1 cellular context compared by ENCODE assay signal in the genomic region with DNA sequence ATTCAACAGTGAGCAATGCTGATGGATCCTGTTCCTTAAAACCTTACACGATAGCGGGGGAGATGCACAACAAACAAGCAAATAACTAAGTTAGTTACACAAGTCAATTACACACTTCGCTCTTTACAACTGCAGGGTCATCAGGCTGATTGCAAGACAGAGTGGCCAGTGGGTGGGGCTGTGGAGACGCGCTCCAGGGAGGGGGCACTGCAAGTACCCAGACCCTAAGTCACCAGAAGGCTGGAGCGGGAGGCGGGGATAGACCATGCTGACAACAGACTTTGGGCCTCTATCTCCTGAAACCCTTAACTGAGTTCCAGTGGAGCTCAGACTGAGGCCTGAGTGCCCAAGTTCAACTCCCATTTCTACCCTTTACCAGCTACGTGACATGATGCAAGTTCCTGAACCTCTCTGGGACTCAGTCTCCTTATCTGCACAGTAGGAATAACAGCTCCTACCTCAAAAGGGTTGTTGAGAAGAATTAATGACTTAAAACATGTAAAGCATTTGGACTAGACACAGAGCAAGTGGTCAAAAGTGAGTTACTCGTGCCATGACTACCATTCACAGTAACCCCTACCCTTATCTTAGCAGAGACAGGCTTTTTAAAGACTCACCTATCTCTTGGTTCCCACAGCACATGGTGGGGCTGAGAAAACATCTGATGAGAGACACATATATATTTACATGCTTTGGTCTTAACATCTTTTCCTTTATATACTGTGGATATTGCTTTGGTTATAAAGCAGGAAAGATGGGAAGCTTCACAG.
A peak's percentile ranks its signal among the peaks of the same experiment; 100 is the strongest.
TF ChIP-seq lines count a peak whose summit lies in the region.

No MANE protein-coding gene starts in this region.

TF ChIP-seq in K562, 482 proteins besides CTCF, POLR2A, EP300 and RAD21 (continues in another document):
- TF ChIP-seq ZNF3 (CRISPR knock-in tag; IDR thresholded peaks at IDR 0.05), result no peak
- TF ChIP-seq HNRNPUL1 (IDR thresholded peaks at IDR 0.05; ENCODE audit: low read length), result no peak
- no peak for TF ChIP-seq DIDO1 (tag; IDR thresholded peaks at IDR 0.05; ENCODE audit: low read depth)
- no peak for TF ChIP-seq ZNF174 (CRISPR knock-in tag; IDR thresholded peaks at IDR 0.05)
- TF ChIP-seq CAMTA2 (CRISPR knock-in tag; conservative IDR thresholded peaks at IDR 0.05), result no peak
- no peak for TF ChIP-seq TSHZ1 (CRISPR knock-in tag; IDR thresholded peaks at IDR 0.05)
- TF ChIP-seq ZNF324 (CRISPR knock-in tag; IDR thresholded peaks at IDR 0.05), result no peak
- peak; percentile 34; the same call in 1 of the 2 replicates for TF ChIP-seq MXI1 (IDR thresholded peaks at IDR 0.05; ENCODE audit: low read depth, low read length)
- TF ChIP-seq, protein P1, sequence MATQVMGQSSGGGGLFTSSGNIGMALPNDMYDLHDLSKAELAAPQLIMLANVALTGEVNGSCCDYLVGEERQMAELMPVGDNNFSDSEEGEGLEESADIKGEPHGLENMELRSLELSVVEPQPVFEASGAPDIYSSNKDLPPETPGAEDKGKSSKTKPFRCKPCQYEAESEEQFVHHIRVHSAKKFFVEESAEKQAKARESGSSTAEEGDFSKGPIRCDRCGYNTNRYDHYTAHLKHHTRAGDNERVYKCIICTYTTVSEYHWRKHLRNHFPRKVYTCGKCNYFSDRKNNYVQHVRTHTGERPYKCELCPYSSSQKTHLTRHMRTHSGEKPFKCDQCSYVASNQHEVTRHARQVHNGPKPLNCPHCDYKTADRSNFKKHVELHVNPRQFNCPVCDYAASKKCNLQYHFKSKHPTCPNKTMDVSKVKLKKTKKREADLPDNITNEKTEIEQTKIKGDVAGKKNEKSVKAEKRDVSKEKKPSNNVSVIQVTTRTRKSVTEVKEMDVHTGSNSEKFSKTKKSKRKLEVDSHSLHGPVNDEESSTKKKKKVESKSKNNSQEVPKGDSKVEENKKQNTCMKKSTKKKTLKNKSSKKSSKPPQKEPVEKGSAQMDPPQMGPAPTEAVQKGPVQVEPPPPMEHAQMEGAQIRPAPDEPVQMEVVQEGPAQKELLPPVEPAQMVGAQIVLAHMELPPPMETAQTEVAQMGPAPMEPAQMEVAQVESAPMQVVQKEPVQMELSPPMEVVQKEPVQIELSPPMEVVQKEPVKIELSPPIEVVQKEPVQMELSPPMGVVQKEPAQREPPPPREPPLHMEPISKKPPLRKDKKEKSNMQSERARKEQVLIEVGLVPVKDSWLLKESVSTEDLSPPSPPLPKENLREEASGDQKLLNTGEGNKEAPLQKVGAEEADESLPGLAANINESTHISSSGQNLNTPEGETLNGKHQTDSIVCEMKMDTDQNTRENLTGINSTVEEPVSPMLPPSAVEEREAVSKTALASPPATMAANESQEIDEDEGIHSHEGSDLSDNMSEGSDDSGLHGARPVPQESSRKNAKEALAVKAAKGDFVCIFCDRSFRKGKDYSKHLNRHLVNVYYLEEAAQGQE (CRISPR knock-in tag; IDR thresholded peaks at IDR 0.05; ENCODE audit: low read depth), result no peak
- no peak for TF ChIP-seq FOXJ3 (CRISPR knock-in tag; IDR thresholded peaks at IDR 0.05)
- TF ChIP-seq MYNN (IDR thresholded peaks at IDR 0.05), result no peak
- TF ChIP-seq MYNN (CRISPR knock-in tag; IDR thresholded peaks at IDR 0.05), result no peak
- no peak for TF ChIP-seq RBM14 (IDR thresholded peaks at IDR 0.05; ENCODE audit: borderline replicate concordance, insufficient read depth, low read depth, low read length)
- TF ChIP-seq SMARCA5 (IDR thresholded peaks at IDR 0.05), result no peak
- TF ChIP-seq SLC30A9 (CRISPR knock-in tag; IDR thresholded peaks at IDR 0.05), result no peak
- TF ChIP-seq, protein P2, sequence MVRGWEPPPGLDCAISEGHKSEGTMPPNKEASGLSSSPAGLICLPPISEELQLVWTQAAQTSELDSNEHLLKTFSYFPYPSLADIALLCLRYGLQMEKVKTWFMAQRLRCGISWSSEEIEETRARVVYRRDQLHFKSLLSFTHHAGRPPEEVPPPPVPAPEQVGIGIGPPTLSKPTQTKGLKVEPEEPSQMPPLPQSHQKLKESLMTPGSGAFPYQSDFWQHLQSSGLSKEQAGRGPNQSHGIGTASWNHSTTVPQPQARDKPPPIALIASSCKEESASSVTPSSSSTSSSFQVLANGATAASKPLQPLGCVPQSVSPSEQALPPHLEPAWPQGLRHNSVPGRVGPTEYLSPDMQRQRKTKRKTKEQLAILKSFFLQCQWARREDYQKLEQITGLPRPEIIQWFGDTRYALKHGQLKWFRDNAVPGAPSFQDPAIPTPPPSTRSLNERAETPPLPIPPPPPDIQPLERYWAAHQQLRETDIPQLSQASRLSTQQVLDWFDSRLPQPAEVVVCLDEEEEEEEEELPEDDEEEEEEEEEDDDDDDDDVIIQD (CRISPR knock-in tag; IDR thresholded peaks at IDR 0.05), result no peak
- no peak for TF ChIP-seq NELFE (IDR thresholded peaks at IDR 0.05; ENCODE audit: insufficient read depth, insufficient read length)
- peak; percentile 84 for TF ChIP-seq SMARCA4 (IDR thresholded peaks at IDR 0.05)
- no peak for TF ChIP-seq JUNB (CRISPR knock-in tag; conservative IDR thresholded peaks at IDR 0.05)
- TF ChIP-seq, protein P3, sequence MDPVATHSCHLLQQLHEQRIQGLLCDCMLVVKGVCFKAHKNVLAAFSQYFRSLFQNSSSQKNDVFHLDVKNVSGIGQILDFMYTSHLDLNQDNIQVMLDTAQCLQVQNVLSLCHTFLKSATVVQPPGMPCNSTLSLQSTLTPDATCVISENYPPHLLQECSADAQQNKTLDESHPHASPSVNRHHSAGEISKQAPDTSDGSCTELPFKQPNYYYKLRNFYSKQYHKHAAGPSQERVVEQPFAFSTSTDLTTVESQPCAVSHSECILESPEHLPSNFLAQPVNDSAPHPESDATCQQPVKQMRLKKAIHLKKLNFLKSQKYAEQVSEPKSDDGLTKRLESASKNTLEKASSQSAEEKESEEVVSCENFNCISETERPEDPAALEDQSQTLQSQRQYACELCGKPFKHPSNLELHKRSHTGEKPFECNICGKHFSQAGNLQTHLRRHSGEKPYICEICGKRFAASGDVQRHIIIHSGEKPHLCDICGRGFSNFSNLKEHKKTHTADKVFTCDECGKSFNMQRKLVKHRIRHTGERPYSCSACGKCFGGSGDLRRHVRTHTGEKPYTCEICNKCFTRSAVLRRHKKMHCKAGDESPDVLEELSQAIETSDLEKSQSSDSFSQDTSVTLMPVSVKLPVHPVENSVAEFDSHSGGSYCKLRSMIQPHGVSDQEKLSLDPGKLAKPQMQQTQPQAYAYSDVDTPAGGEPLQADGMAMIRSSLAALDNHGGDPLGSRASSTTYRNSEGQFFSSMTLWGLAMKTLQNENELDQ (CRISPR knock-in tag; IDR thresholded peaks at IDR 0.05; ENCODE audit: borderline replicate concordance), result no peak
- no peak for TF ChIP-seq KLF13 (tag; IDR thresholded peaks at IDR 0.05; ENCODE audit: borderline replicate concordance, low read depth)
- TF ChIP-seq KDM5B (IDR thresholded peaks at IDR 0.05; ENCODE audit: insufficient replicate concordance, low read depth, low read length), result no peak
- TF ChIP-seq STAG1 (CRISPR knock-in tag; IDR thresholded peaks at IDR 0.05; ENCODE audit: borderline replicate concordance), result no peak
- no peak for TF ChIP-seq ZNF140 (CRISPR knock-in tag; IDR thresholded peaks at IDR 0.05)
- TF ChIP-seq ARID3B (CRISPR knock-in tag; IDR thresholded peaks at IDR 0.05; ENCODE audit: borderline replicate concordance), result no peak
- peak; percentile 28; the same call in 1 of the 2 replicates for TF ChIP-seq NFE2 (IDR thresholded peaks at IDR 0.05; ENCODE audit: low read depth)
- no peak for TF ChIP-seq TARDBP (IDR thresholded peaks at IDR 0.05)
- TF ChIP-seq ATF4 (CRISPR knock-in tag; IDR thresholded peaks at IDR 0.05), result no peak
- no peak for TF ChIP-seq ZBTB8A (IDR thresholded peaks at IDR 0.05; ENCODE audit: partially characterized antibody)
- no peak for TF ChIP-seq ZNF830 (CRISPR knock-in tag; IDR thresholded peaks at IDR 0.05)
- TF ChIP-seq SREBF2 (CRISPR knock-in tag; IDR thresholded peaks at IDR 0.05), result no peak
- no peak for TF ChIP-seq KLF1 (tag; IDR thresholded peaks at IDR 0.05)
- no peak for TF ChIP-seq NR3C1 (CRISPR knock-in tag; IDR thresholded peaks at IDR 0.05)
- no peak for TF ChIP-seq ZKSCAN3 (CRISPR knock-in tag; IDR thresholded peaks at IDR 0.05)
- TF ChIP-seq CBX3 (IDR thresholded peaks at IDR 0.05; ENCODE audit: borderline replicate concordance in 1 of 2, low read length in 2 of 2), result no peak; a peak in 1 of 3 replicates
- TF ChIP-seq, protein P4, sequence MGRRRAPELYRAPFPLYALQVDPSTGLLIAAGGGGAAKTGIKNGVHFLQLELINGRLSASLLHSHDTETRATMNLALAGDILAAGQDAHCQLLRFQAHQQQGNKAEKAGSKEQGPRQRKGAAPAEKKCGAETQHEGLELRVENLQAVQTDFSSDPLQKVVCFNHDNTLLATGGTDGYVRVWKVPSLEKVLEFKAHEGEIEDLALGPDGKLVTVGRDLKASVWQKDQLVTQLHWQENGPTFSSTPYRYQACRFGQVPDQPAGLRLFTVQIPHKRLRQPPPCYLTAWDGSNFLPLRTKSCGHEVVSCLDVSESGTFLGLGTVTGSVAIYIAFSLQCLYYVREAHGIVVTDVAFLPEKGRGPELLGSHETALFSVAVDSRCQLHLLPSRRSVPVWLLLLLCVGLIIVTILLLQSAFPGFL (CRISPR knock-in tag; IDR thresholded peaks at IDR 0.05), result no peak
- TF ChIP-seq TRIM28 (IDR thresholded peaks at IDR 0.05), result no peak
- TF ChIP-seq ATF3 (IDR thresholded peaks at IDR 0.05), result 0 out of 2 replicates have a peak, but pooled peaks have one; percentile 16
- TF ChIP-seq ATF3 (CRISPR knock-in tag; conservative IDR thresholded peaks at IDR 0.05), result no peak
- TF ChIP-seq COPS2 (conservative IDR thresholded peaks at IDR 0.05), result no peak
- TF ChIP-seq XRCC3 (IDR thresholded peaks at IDR 0.05), result no peak
- TF ChIP-seq L3MBTL2 (IDR thresholded peaks at IDR 0.05), result peak; percentile 44; the same call in 1 of the 2 replicates
- no peak for TF ChIP-seq ZNF586 (CRISPR knock-in tag; conservative IDR thresholded peaks at IDR 0.05)
- no peak for TF ChIP-seq ESRRA (IDR thresholded peaks at IDR 0.05; ENCODE audit: borderline replicate concordance, low read depth)
- TF ChIP-seq ZNF124 (CRISPR knock-in tag; IDR thresholded peaks at IDR 0.05), result no peak
- TF ChIP-seq TAF7 (tag; IDR thresholded peaks at IDR 0.05), result no peak
- no peak for TF ChIP-seq ZNF644 (tag; IDR thresholded peaks at IDR 0.05; ENCODE audit: low read depth)
